Comparison of ENCODE assay signal across 10 cellular contexts in genomic region chr3:57852896-57853295, GRCh38.
DNase-seq lines count a peak whose midpoint lies in the region; ATAC-seq and TF ChIP-seq lines count a peak whose summit lies in the region.
"Had no signal": no experiment of that assay in that cellular context is flagged by ENCODE, and none has a peak within 500 bp of the region (broad histone marks: within the 10 kb centered on the region; RNA-seq: fewer than 3 reads in every experiment).

No MANE protein-coding gene starts in this region.

- no peak overlapping the region for H3K4me3 ChIP-seq in OCI-LY7 (ENCODE audit: low read depth, low read length, poor library complexity, severe bottlenecking)
- H3K4me3 ChIP-seq: SJSA1 had no signal

- TF ChIP-seq CTCF in GM10248 (IDR thresholded peaks at IDR 0.05; ENCODE audit: control extremely low read depth, extremely low read depth, low read depth, missing control alignments): peak; percentile 19
- TF ChIP-seq CTCF in OCI-LY7 (conservative IDR thresholded peaks at IDR 0.05; ENCODE audit: low read length): peak; percentile 74
- TF ChIP-seq CTCF in progenitor cell of endocrine pancreas (IDR thresholded peaks at IDR 0.05; ENCODE audit: unreplicated experiment): peak; percentile 27

- no peaks in the 10 kb centered on the region for H3K27me3 Mint-ChIP-seq in progenitor cell of endocrine pancreas
- H3K27me3 Mint-ChIP-seq: activated naive CD4-positive, alpha-beta T cell treated with anti-CD3 and anti-CD28 coated beads, Interleukin-2, amount 50 U/mL, for 24 hours had no signal

- no peaks in the 10 kb centered on the region for H3K9me3 ChIP-seq in OCI-LY7 (ENCODE audit: low read length)
- H3K9me3 ChIP-seq: SJSA1 had no signal

- H3K4me2 ChIP-seq in OCI-LY7 (ENCODE audit: low read length): no peak overlapping the region

- no peaks in the 10 kb centered on the region for H3K4me1 ChIP-seq in OCI-LY7 (ENCODE audit: insufficient read depth, low read length, poor library complexity, severe bottlenecking)
- H3K4me1 ChIP-seq: SJSA1 had no signal

- H3K27ac Mint-ChIP-seq in progenitor cell of endocrine pancreas: no peak overlapping the region
- H3K27ac Mint-ChIP-seq: activated naive CD4-positive, alpha-beta T cell treated with anti-CD3 and anti-CD28 coated beads, Interleukin-2, amount 50 U/mL, for 24 hours had no signal

- H3K79me2 ChIP-seq in OCI-LY7 (ENCODE audit: insufficient read depth, low read depth, low read length): no peaks in the 10 kb centered on the region

- DNase-seq in GM10248 (ENCODE audit: extremely low spot score) (peak; percentile 13), OCI-LY7 (ENCODE audit: low spot score) (peak; percentile 9), epidermal melanocyte (ENCODE audit: insufficient read length, low spot score) (peak; percentile 15), progenitor cell of endocrine pancreas (ENCODE audit: low spot score, unreplicated experiment) (no peak), NCI-H2196 treated with DMSO at 0.1 percent for 48 hours (lab: John Stamatoyannopoulos, UW; ENCODE audit: unreplicated experiment) (no peak)
- DNase-seq in stimulated activated CD8-positive, alpha-beta memory T cell treated with anti-CD3 and anti-CD28 coated beads, Interleukin-4, amount 100 ng/mL, for 48 hours: no peak
- DNase-seq in activated CD4-positive, alpha-beta T cell treated with anti-CD3 and anti-CD28 coated beads, Interleukin-2, amount 50 U/mL, for 4 hours: no peak

- H3K9me2 ChIP-seq in OCI-LY7 (ENCODE audit: insufficient read depth, low read length): no peaks in the 10 kb centered on the region

- no peak overlapping the region for H3K27ac ChIP-seq in OCI-LY7 (ENCODE audit: low read depth, low read length, poor library complexity, severe bottlenecking)
- H3K27ac ChIP-seq: SJSA1 had no signal

- CTCF ChIA-PET in GM10248 (lab: Yijun Ruan, JAX) (interaction anchor here (1.0 to 3.1 kb wide), 8 partner anchors 9 to 673 kb away, joined by 3 to 13 read pairs (median 4); no protein-coding TSS in a partner anchor), OCI-LY7 (lab: Charles Lee; ENCODE audit: unreplicated experiment) (no interaction called here)

- H3K4me3 Mint-ChIP-seq in progenitor cell of endocrine pancreas (ENCODE audit: low read depth): no peak overlapping the region
- H3K4me3 Mint-ChIP-seq: activated naive CD4-positive, alpha-beta T cell treated with anti-CD3 and anti-CD28 coated beads, Interleukin-2, amount 50 U/mL, for 24 hours had no signal

- H3K4me1 Mint-ChIP-seq in progenitor cell of endocrine pancreas (ENCODE audit: low read depth): no peaks in the 10 kb centered on the region
- H3K4me1 Mint-ChIP-seq: activated naive CD4-positive, alpha-beta T cell treated with anti-CD3 and anti-CD28 coated beads, Interleukin-2, amount 50 U/mL, for 24 hours had no signal

- peaks cover 21% of the 10 kb centered on the region; the same call in 1 of the 2 replicates for H3K36me3 ChIP-seq in OCI-LY7 (ENCODE audit: insufficient read depth, low read length)
- H3K36me3 ChIP-seq: SJSA1 had no signal

- no peaks in the 10 kb centered on the region for H3K9me3 Mint-ChIP-seq in progenitor cell of endocrine pancreas (ENCODE audit: low read depth)
- H3K9me3 Mint-ChIP-seq: activated naive CD4-positive, alpha-beta T cell treated with anti-CD3 and anti-CD28 coated beads, Interleukin-2, amount 50 U/mL, for 24 hours had no signal

- no peak for ATAC-seq in GM21786 (IDR thresholded peaks at IDR 0.05; ENCODE audit: unreplicated experiment)

- POLR2A ChIA-PET in GM10248 (lab: Yijun Ruan, JAX): no interaction called here
- POLR2A ChIA-PET in OCI-LY7 (lab: Charles Lee): interaction anchor here (0.7 to 0.9 kb wide), 3 partner anchors 12 to 281 kb away, joined by 3 to 5 read pairs (median 4); no protein-coding TSS in a partner anchor

- intact Hi-C loops in OCI-LY7 (cut with micrococcal nuclease; ENCODE audit: unreplicated experiment): loop anchor here (10.0 kb wide), 1 partner anchor 678 kb away; no protein-coding TSS in a partner anchor

- BruUV-seq in OCI-LY7 (replicated peaks; lab: Mats Ljungman, UMichigan): no TSS peak

- no peaks in the 10 kb centered on the region for H3K36me3 Mint-ChIP-seq in progenitor cell of endocrine pancreas (ENCODE audit: insufficient read depth)
- H3K36me3 Mint-ChIP-seq: activated naive CD4-positive, alpha-beta T cell treated with anti-CD3 and anti-CD28 coated beads, Interleukin-2, amount 50 U/mL, for 24 hours had no signal

- no peaks in the 10 kb centered on the region; the same call in 1 of the 2 replicates for H4K20me1 ChIP-seq in OCI-LY7 (ENCODE audit: insufficient read depth, low read length)

- no peak overlapping the region for H2AFZ ChIP-seq in OCI-LY7 (ENCODE audit: low read length)

Comparison
In these comparisons a context has a peak if more than half of its experiments do, and no peak if none do; other contexts are left out.
1. DNase-seq: peak in GM10248 (single experiment), OCI-LY7 (single experiment) and epidermal melanocyte (single experiment); none in progenitor cell of endocrine pancreas (single experiment), stimulated activated CD8-positive, alpha-beta memory T cell treated with anti-CD3 and anti-CD28 coated beads, Interleukin-4, amount 100 ng/mL, for 48 hours (single experiment), NCI-H2196 treated with DMSO at 0.1 percent for 48 hours (single experiment) and activated CD4-positive, alpha-beta T cell treated with anti-CD3 and anti-CD28 coated beads, Interleukin-2, amount 50 U/mL, for 4 hours (0 of 2).
2. CTCF ChIP-seq: peak in every context shown above with its lines; median percentile 74 in OCI-LY7; 27 in progenitor cell of endocrine pancreas; 19 in GM10248.